In genomic region chr13:80556291-80556690, GRCh38 we compare ENCODE assay signal across 29 cellular contexts.
"Had no signal": no experiment of that assay in that cellular context is flagged by ENCODE, and none has a peak within 500 bp of the region (broad histone marks: within the 10 kb centered on the region; RNA-seq: fewer than 3 reads in every experiment).

No MANE protein-coding gene starts in this region.

- H3K4me2 ChIP-seq: KMS-11 had no signal

- H3K27me3 Mint-ChIP-seq: activated naive CD8-positive, alpha-beta T cell treated with anti-CD3 and anti-CD28 coated beads, Interleukin-2, amount 50 U/mL, for 24 hours; IgD-negative memory B cell had no signal

- H3K27ac Mint-ChIP-seq: activated CD8-positive, alpha-beta T cell treated with anti-CD3 and anti-CD28 coated beads, Interleukin-2, amount 10 ng/mL, durations not matched to agents 7 days and 5 days; activated naive CD4-positive, alpha-beta T cell treated with anti-CD3 and anti-CD28 coated beads, Interleukin-2, amount 50 U/mL, for 72 hours; activated naive CD8-positive, alpha-beta T cell treated with anti-CD3 and anti-CD28 coated beads, Interleukin-2, amount 50 U/mL, for 24 hours; IgD-negative memory B cell; T-helper 1 cell treated with Interleukin-12 subunit alpha and Interleukin-12 subunit beta and Interleukin-4 antibody, amounts not matched to agents 30 μg/mL and 1 μg/mL, for 36 hours; WTC11 had no signal

- H3K36me3 ChIP-seq: ascending aorta, MG63, Peyer's patch, SJCRH30 had no signal

- H3K9ac ChIP-seq: KMS-11 had no signal

- H3K9me3 Mint-ChIP-seq: activated naive CD8-positive, alpha-beta T cell treated with anti-CD3 and anti-CD28 coated beads, Interleukin-2, amount 50 U/mL, for 24 hours; IgD-negative memory B cell had no signal

- H3K9me3 ChIP-seq: ascending aorta, MG63, Peyer's patch, SJCRH30 had no signal

- DNase-seq: activated CD4-positive, alpha-beta T cell treated with anti-CD3 and anti-CD28 coated beads for 48 hours; activated CD4-positive, alpha-beta T cell treated with anti-CD3 and anti-CD28 coated beads, Interleukin-2, amount 50 U/mL, for 4 hours; activated CD4-positive, CD25-positive, alpha-beta regulatory T cell treated with anti-CD3 and anti-CD28 coated beads, Interleukin-2, amount 50 U/mL, for 72 hours; activated CD8-positive, alpha-beta memory T cell treated with anti-CD3 and anti-CD28 coated beads, Interleukin-2, amount 50 U/mL, for 48 hours; activated CD8-positive, alpha-beta T cell treated with anti-CD3 and anti-CD28 coated beads, Interleukin-2, amount 10 ng/mL, durations not matched to agents 7 days and 5 days; activated effector memory CD4-positive, alpha-beta T cell treated with Interleukin-2 at 50 U/mL for 16 hours; activated naive CD4-positive, alpha-beta T cell; activated naive CD8-positive, alpha-beta T cell treated with anti-CD3 and anti-CD28 coated beads, Interleukin-2, amount 50 U/mL, for 24 hours; activated T-cell treated with anti-CD3 and anti-CD28 coated beads, Interleukin-2, amount 50 U/mL, for 1 hour; amniotic stem cell; caudate nucleus; MG63; MV-4-11; NCI-H1105; NCI-H1436; NCI-H1694 treated with DMSO at 0.1 percent for 48 hours; NCI-H2029 treated with DMSO at 0.1 percent for 48 hours; NCI-H510A treated with DMSO at 0.1 percent for 48 hours; NCI-H69; Peyer's patch; Right ventricle myocardium superior; SJCRH30 had no signal

- H3K4me1 ChIP-seq: Peyer's patch had no signal

- H3K27me3 ChIP-seq: ascending aorta, MG63, Peyer's patch, SJCRH30 had no signal

- H3K27ac ChIP-seq: ascending aorta, KMS-11, Peyer's patch, RWPE1, SJCRH30 had no signal

- ATAC-seq: activated CD8-positive, alpha-beta T cell treated with anti-CD3 and anti-CD28 coated beads, Interleukin-2, amount 10 ng/mL, durations not matched to agents 7 days and 5 days; activated naive CD4-positive, alpha-beta T cell treated with anti-CD3 and anti-CD28 coated beads, Interleukin-2, amount 50 U/mL, for 72 hours; activated naive CD8-positive, alpha-beta T cell treated with anti-CD3 and anti-CD28 coated beads, Interleukin-2, amount 50 U/mL, for 24 hours; WTC11 had no signal

- H3K4me3 Mint-ChIP-seq: activated CD8-positive, alpha-beta T cell treated with anti-CD3 and anti-CD28 coated beads, Interleukin-2, amount 10 ng/mL, durations not matched to agents 7 days and 5 days; activated naive CD8-positive, alpha-beta T cell treated with anti-CD3 and anti-CD28 coated beads, Interleukin-2, amount 50 U/mL, for 24 hours; IgD-negative memory B cell; T-helper 1 cell treated with Interleukin-12 subunit alpha and Interleukin-12 subunit beta and Interleukin-4 antibody, amounts not matched to agents 30 μg/mL and 1 μg/mL, for 36 hours; WTC11 had no signal

- H3K4me3 ChIP-seq: ascending aorta, MG63, Peyer's patch, SJCRH30 had no signal

- H3K36me3 Mint-ChIP-seq: IgD-negative memory B cell, WTC11 had no signal
